ENCODE assay signal across 2 cellular contexts in the genomic region with DNA sequence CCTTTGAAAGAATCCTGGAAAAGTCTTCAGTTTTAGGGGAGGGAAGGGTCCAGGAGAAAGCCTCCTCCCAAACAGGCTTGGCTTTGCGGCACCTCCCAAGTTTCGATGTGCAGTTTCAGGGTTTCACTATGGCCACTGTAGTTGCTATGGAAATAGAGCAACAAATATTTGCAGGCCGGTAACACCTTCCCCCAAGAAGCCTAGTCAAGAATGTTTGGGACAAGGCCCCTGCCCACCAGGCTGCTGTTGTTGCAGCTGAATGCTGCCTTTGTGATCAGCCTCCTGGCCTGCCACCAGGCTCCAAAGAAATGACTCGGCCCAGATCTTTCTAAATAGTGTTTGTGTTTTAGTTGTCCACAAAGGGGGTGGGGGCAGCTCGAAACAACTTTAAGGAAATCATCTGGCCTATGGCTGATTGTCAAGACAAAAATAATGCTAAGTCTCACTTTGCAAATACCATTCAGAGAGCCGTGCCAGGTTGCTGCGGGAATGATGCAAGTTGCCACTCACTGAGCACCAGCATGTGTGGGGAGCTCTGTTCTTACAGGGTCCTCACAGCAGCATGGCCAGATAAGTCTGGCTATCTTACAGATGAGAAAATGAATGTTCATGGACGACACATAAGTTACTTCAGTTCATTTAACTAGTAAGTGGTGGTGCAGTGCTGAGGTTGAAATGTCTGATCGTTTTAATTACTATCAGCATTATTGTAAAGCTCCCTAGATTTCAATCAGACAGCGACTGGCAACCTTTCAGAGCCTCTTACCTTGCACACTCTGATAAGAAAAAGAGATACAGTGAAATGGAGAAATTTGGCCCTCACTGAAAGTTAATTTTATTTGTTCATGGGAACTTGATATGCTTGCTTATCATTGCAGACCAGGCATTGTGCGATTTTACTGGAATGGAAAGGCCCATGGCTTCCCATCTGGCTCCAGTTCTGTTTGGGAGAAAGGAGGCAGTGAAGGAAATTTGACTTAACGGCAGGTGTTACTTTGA.
TF ChIP-seq lines count a peak whose summit lies in the region.

No MANE protein-coding gene starts in this region.

TF ChIP-seq in HEK293, 187 proteins besides CTCF, POLR2A, EP300 and RAD21 (continued from another document and continues in another):
- no peak for TF ChIP-seq ATF2 (tag by site-specific recombination; IDR thresholded peaks at IDR 0.05; ENCODE audit: low read depth)
- no peak for TF ChIP-seq HOXD13 (CRISPR knock-in tag; IDR thresholded peaks at IDR 0.05; ENCODE audit: borderline replicate concordance)
- TF ChIP-seq ZNF335 (tag by site-specific recombination; conservative IDR thresholded peaks at IDR 0.05): peak; percentile 72
- TF ChIP-seq, protein P1, sequence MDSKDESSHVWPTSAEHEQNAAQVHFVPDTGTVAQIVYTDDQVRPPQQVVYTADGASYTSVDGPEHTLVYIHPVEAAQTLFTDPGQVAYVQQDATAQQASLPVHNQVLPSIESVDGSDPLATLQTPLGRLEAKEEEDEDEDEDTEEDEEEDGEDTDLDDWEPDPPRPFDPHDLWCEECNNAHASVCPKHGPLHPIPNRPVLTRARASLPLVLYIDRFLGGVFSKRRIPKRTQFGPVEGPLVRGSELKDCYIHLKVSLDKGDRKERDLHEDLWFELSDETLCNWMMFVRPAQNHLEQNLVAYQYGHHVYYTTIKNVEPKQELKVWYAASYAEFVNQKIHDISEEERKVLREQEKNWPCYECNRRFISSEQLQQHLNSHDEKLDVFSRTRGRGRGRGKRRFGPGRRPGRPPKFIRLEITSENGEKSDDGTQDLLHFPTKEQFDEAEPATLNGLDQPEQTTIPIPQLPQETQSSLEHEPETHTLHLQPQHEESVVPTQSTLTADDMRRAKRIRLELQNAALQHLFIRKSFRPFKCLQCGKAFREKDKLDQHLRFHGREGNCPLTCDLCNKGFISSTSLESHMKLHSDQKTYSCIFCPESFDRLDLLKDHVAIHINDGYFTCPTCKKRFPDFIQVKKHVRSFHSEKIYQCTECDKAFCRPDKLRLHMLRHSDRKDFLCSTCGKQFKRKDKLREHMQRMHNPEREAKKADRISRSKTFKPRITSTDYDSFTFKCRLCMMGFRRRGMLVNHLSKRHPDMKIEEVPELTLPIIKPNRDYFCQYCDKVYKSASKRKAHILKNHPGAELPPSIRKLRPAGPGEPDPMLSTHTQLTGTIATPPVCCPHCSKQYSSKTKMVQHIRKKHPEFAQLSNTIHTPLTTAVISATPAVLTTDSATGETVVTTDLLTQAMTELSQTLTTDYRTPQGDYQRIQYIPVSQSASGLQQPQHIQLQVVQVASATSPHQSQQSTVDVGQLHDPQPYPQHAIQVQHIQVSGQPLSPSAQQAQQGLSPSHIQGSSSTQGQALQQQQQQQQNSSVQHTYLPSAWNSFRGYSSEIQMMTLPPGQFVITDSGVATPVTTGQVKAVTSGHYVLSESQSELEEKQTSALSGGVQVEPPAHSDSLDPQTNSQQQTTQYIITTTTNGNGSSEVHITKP (tag by site-specific recombination; IDR thresholded peaks at IDR 0.05): peak; percentile 32; the same call in 1 of the 2 replicates
- TF ChIP-seq ZNF629 (tag by site-specific recombination; IDR thresholded peaks at IDR 0.05): no peak
- no peak for TF ChIP-seq PRDM2 (tag by site-specific recombination; IDR thresholded peaks at IDR 0.05; ENCODE audit: borderline replicate concordance)
- TF ChIP-seq, protein P2, sequence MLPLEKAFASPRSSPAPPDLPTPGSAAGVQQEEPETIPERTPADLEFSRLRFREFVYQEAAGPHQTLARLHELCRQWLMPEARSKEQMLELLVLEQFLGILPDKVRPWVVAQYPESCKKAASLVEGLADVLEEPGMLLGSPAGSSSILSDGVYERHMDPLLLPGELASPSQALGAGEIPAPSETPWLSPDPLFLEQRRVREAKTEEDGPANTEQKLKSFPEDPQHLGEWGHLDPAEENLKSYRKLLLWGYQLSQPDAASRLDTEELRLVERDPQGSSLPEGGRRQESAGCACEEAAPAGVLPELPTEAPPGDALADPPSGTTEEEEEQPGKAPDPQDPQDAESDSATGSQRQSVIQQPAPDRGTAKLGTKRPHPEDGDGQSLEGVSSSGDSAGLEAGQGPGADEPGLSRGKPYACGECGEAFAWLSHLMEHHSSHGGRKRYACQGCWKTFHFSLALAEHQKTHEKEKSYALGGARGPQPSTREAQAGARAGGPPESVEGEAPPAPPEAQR (tag by site-specific recombination; IDR thresholded peaks at IDR 0.05): no peak

TF ChIP-seq in SK-N-SH treated with all-trans-retinoic acid at 6 μM for 48 hours, 23 proteins besides CTCF, POLR2A, EP300 and RAD21 (continued from another document):
- TF ChIP-seq, protein P3, sequence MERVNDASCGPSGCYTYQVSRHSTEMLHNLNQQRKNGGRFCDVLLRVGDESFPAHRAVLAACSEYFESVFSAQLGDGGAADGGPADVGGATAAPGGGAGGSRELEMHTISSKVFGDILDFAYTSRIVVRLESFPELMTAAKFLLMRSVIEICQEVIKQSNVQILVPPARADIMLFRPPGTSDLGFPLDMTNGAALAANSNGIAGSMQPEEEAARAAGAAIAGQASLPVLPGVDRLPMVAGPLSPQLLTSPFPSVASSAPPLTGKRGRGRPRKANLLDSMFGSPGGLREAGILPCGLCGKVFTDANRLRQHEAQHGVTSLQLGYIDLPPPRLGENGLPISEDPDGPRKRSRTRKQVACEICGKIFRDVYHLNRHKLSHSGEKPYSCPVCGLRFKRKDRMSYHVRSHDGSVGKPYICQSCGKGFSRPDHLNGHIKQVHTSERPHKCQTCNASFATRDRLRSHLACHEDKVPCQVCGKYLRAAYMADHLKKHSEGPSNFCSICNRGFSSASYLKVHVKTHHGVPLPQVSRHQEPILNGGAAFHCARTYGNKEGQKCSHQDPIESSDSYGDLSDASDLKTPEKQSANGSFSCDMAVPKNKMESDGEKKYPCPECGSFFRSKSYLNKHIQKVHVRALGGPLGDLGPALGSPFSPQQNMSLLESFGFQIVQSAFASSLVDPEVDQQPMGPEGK (CRISPR knock-in tag; IDR thresholded peaks at IDR 0.05; ENCODE audit: borderline replicate concordance): no peak
- no peak for TF ChIP-seq ESRRG (CRISPR knock-in tag; IDR thresholded peaks at IDR 0.05)
- TF ChIP-seq, protein P4, sequence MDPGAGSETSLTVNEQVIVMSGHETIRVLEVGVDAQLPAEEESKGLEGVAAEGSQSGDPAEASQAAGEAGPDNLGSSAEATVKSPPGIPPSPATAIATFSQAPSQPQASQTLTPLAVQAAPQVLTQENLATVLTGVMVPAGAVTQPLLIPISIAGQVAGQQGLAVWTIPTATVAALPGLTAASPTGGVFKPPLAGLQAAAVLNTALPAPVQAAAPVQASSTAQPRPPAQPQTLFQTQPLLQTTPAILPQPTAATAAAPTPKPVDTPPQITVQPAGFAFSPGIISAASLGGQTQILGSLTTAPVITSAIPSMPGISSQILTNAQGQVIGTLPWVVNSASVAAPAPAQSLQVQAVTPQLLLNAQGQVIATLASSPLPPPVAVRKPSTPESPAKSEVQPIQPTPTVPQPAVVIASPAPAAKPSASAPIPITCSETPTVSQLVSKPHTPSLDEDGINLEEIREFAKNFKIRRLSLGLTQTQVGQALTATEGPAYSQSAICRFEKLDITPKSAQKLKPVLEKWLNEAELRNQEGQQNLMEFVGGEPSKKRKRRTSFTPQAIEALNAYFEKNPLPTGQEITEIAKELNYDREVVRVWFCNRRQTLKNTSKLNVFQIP (CRISPR knock-in tag; IDR thresholded peaks at IDR 0.05; ENCODE audit: borderline replicate concordance, low read depth): no peak
- TF ChIP-seq TOX (CRISPR knock-in tag; IDR thresholded peaks at IDR 0.05; ENCODE audit: borderline replicate concordance): no peak
- TF ChIP-seq CSRNP3 (CRISPR knock-in tag; IDR thresholded peaks at IDR 0.05): no peak
- no peak for TF ChIP-seq ZFP30 (CRISPR knock-in tag; IDR thresholded peaks at IDR 0.05)
- no peak for TF ChIP-seq ZC3H10 (CRISPR knock-in tag; IDR thresholded peaks at IDR 0.05)
- peak; percentile 65; the same call in 1 of the 2 replicates for TF ChIP-seq TCF4 (CRISPR knock-in tag; IDR thresholded peaks at IDR 0.05; ENCODE audit: borderline replicate concordance)
